ENCODE assay signal across 1 cellular context in the genomic region with DNA sequence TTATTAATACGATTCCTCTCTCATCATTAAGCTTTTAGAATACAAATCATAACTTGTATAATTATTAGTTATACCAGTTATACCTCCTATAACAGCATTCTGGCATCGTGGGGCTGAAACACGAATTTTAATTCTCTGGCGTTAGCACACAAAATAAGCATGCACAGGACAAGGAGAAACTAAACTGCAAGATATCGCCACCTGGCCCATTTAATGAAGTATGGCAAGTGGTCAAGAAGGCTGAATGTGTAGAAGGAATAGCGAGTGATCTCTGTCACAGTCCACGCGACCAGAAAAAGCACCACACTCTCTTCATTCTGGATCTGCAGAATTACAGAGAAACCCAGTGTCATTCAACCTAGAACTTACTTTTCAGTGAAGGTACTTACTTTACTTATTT.
TF ChIP-seq lines count a peak whose summit lies in the region.

No MANE protein-coding gene starts in this region.

TF ChIP-seq in HepG2, 621 proteins besides CTCF, POLR2A, EP300 and RAD21:
- TF ChIP-seq, protein P1, sequence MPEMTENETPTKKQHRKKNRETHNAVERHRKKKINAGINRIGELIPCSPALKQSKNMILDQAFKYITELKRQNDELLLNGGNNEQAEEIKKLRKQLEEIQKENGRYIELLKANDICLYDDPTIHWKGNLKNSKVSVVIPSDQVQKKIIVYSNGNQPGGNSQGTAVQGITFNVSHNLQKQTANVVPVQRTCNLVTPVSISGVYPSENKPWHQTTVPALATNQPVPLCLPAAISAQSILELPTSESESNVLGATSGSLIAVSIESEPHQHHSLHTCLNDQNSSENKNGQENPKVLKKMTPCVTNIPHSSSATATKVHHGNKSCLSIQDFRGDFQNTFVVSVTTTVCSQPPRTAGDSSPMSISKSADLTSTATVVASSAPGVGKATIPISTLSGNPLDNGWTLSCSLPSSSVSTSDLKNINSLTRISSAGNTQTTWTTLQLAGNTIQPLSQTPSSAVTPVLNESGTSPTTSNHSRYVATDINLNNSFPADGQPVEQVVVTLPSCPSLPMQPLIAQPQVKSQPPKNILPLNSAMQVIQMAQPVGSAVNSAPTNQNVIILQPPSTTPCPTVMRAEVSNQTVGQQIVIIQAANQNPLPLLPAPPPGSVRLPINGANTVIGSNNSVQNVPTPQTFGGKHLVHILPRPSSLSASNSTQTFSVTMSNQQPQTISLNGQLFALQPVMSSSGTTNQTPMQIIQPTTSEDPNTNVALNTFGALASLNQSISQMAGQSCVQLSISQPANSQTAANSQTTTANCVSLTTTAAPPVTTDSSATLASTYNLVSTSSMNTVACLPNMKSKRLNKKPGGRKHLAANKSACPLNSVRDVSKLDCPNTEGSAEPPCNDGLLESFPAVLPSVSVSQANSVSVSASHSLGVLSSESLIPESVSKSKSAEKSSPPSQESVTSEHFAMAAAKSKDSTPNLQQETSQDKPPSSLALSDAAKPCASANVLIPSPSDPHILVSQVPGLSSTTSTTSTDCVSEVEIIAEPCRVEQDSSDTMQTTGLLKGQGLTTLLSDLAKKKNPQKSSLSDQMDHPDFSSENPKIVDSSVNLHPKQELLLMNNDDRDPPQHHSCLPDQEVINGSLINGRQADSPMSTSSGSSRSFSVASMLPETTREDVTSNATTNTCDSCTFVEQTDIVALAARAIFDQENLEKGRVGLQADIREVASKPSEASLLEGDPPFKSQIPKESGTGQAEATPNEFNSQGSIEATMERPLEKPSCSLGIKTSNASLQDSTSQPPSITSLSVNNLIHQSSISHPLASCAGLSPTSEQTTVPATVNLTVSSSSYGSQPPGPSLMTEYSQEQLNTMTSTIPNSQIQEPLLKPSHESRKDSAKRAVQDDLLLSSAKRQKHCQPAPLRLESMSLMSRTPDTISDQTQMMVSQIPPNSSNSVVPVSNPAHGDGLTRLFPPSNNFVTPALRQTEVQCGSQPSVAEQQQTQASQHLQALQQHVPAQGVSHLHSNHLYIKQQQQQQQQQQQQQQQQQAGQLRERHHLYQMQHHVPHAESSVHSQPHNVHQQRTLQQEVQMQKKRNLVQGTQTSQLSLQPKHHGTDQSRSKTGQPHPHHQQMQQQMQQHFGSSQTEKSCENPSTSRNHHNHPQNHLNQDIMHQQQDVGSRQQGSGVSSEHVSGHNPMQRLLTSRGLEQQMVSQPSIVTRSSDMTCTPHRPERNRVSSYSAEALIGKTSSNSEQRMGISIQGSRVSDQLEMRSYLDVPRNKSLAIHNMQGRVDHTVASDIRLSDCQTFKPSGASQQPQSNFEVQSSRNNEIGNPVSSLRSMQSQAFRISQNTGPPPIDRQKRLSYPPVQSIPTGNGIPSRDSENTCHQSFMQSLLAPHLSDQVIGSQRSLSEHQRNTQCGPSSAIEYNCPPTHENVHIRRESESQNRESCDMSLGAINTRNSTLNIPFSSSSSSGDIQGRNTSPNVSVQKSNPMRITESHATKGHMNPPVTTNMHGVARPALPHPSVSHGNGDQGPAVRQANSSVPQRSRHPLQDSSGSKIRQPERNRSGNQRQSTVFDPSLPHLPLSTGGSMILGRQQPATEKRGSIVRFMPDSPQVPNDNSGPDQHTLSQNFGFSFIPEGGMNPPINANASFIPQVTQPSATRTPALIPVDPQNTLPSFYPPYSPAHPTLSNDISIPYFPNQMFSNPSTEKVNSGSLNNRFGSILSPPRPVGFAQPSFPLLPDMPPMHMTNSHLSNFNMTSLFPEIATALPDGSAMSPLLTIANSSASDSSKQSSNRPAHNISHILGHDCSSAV (CRISPR knock-in tag; IDR thresholded peaks at IDR 0.05; ENCODE audit: borderline replicate concordance) = no peak
- TF ChIP-seq, protein P2, sequence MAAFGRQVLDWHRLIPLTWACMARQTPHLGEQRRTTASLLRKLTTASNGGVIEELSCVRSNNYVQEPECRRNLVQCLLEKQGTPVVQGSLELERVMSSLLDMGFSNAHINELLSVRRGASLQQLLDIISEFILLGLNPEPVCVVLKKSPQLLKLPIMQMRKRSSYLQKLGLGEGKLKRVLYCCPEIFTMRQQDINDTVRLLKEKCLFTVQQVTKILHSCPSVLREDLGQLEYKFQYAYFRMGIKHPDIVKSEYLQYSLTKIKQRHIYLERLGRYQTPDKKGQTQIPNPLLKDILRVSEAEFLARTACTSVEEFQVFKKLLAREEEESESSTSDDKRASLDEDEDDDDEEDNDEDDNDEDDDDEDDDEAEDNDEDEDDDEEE (CRISPR knock-in tag; IDR thresholded peaks at IDR 0.05) = no peak
- TF ChIP-seq THAP11 (CRISPR knock-in tag; IDR thresholded peaks at IDR 0.05) (no peak), LCORL (IDR thresholded peaks at IDR 0.05) (no peak), LCORL (CRISPR knock-in tag; IDR thresholded peaks at IDR 0.05) (no peak), ADNP (CRISPR knock-in tag; IDR thresholded peaks at IDR 0.05) (no peak), TBX3 (IDR thresholded peaks at IDR 0.05; ENCODE audit: borderline replicate concordance) (no peak), ZNF773 (CRISPR knock-in tag; IDR thresholded peaks at IDR 0.05; ENCODE audit: borderline replicate concordance) (no peak), ZNF292 (CRISPR knock-in tag; IDR thresholded peaks at IDR 0.05; ENCODE audit: borderline replicate concordance, low read depth) (no peak), ARID2 (CRISPR knock-in tag; IDR thresholded peaks at IDR 0.05; ENCODE audit: borderline replicate concordance) (no peak), ZNF383 (CRISPR knock-in tag; IDR thresholded peaks at IDR 0.05; ENCODE audit: borderline replicate concordance) (no peak), ISX (CRISPR knock-in tag; conservative IDR thresholded peaks at IDR 0.05) (no peak)
